ENCODE assay signal across 26 cellular contexts in genomic region chr1:69220672-69221071, GRCh38.
"Had no signal": no experiment of that assay in that cellular context is flagged by ENCODE, and none has a peak within 500 bp of the region (broad histone marks: within the 10 kb centered on the region; RNA-seq: fewer than 3 reads in every experiment).

No MANE protein-coding gene starts in this region.

- FAIRE-seq: keratinocyte had no signal

- H3K36me3 Mint-ChIP-seq: memory B cell; naive thymus-derived CD4-positive, alpha-beta T cell; neural progenitor cell; stimulated activated effector memory CD8-positive, alpha-beta T cell treated with anti-CD3 and anti-CD28 coated beads, Interleukin-12 subunit alpha, Interleukin-12 subunit beta, amount 100 ng/mL, for 72 hours had no signal

- H3K4me1 ChIP-seq: gastroesophageal sphincter, heart right ventricle, neural progenitor cell, prostate gland, right atrium auricular region, stomach, thyroid gland, vagina had no signal

- ATAC-seq: esophagus mucosa; gastroesophageal sphincter; heart right ventricle; left lobe of liver; naive thymus-derived CD4-positive, alpha-beta T cell; sciatic nerve; stimulated activated effector memory CD8-positive, alpha-beta T cell treated with anti-CD3 and anti-CD28 coated beads, Interleukin-12 subunit alpha, Interleukin-12 subunit beta, amount 100 ng/mL, for 72 hours had no signal

- H3K27ac ChIP-seq: dorsolateral prefrontal cortex, epithelial cell of prostate, gastroesophageal sphincter, heart right ventricle, neural progenitor cell, prostate gland, right atrium auricular region, stomach, thyroid gland, vagina had no signal

- DNase-seq: dorsolateral prefrontal cortex; effector CD4-positive, alpha-beta T cell; foreskin fibroblast; heart right ventricle; hippocampal formation; midbrain; naive thymus-derived CD4-positive, alpha-beta T cell; stimulated activated CD4-positive, alpha-beta T cell treated with anti-CD3 and anti-CD28 coated beads, Interleukin-2, amount 100 ng/mL, for 24 hours; stimulated activated CD4-positive, alpha-beta T cell treated with anti-CD3 and anti-CD28 coated beads, Interleukin-4, amount 100 ng/mL, for 24 hours; stimulated activated naive CD4-positive, alpha-beta T cell treated with Interleukin-2 at 50 U/mL for 16 hours; stomach; thyroid gland had no signal

- H3K27ac Mint-ChIP-seq: memory B cell; naive thymus-derived CD4-positive, alpha-beta T cell; nephron; stimulated activated effector memory CD8-positive, alpha-beta T cell treated with anti-CD3 and anti-CD28 coated beads, Interleukin-12 subunit alpha, Interleukin-12 subunit beta, amount 100 ng/mL, for 72 hours had no signal

- H3K36me3 ChIP-seq: gastroesophageal sphincter, heart right ventricle, neural progenitor cell, prostate gland, right atrium auricular region, stomach, thyroid gland, vagina had no signal

- H3K4me3 ChIP-seq: dorsolateral prefrontal cortex, gastroesophageal sphincter, heart right ventricle, lung, neural progenitor cell, prostate gland, right atrium auricular region, stomach, thyroid gland, vagina had no signal

- H3K9me3 Mint-ChIP-seq: nephron; neural progenitor cell; stimulated activated effector memory CD8-positive, alpha-beta T cell treated with anti-CD3 and anti-CD28 coated beads, Interleukin-12 subunit alpha, Interleukin-12 subunit beta, amount 100 ng/mL, for 72 hours had no signal

- H3K27me3 ChIP-seq: dorsolateral prefrontal cortex, gastroesophageal sphincter, heart right ventricle, neural progenitor cell, right atrium auricular region, stomach, thyroid gland, vagina had no signal

- H3K4me3 Mint-ChIP-seq: memory B cell; naive thymus-derived CD4-positive, alpha-beta T cell; nephron; neural progenitor cell; stimulated activated effector memory CD8-positive, alpha-beta T cell treated with anti-CD3 and anti-CD28 coated beads, Interleukin-12 subunit alpha, Interleukin-12 subunit beta, amount 100 ng/mL, for 72 hours had no signal

- H3K27me3 Mint-ChIP-seq: memory B cell; naive thymus-derived CD4-positive, alpha-beta T cell had no signal

- H3K4me1 Mint-ChIP-seq: memory B cell; naive thymus-derived CD4-positive, alpha-beta T cell; nephron; neural progenitor cell; stimulated activated effector memory CD8-positive, alpha-beta T cell treated with anti-CD3 and anti-CD28 coated beads, Interleukin-12 subunit alpha, Interleukin-12 subunit beta, amount 100 ng/mL, for 72 hours had no signal

- H3K9me3 ChIP-seq: gastroesophageal sphincter, prostate gland, right atrium auricular region, thyroid gland, vagina had no signal
